8 cellular contexts compared by ENCODE assay signal in genomic region chr17:29140051-29140582, GRCh38. TPM values are rescaled to one million over a fixed set of nuclear protein-coding genes. Genes with fewer than 3 reads are reported as not detected.
DNase-seq lines count a peak whose midpoint lies in the region; ATAC-seq and TF ChIP-seq lines count a peak whose summit lies in the region.

No MANE protein-coding gene starts in this region.

- H3K4me3 ChIP-seq in DND-41 (ENCODE audit: low read depth in 1 of 2, low read length in 2 of 2), result peak overlapping the region; percentile 50 to 76; a peak in 3 of 4 replicates
- no peak overlapping the region for H3K4me3 ChIP-seq in HCT116 (replicated peaks in 1 of 2; ENCODE audit: low read depth in 1 of 2, low read length in 2 of 2)
- no peak overlapping the region for H3K4me3 ChIP-seq in endodermal cell (ENCODE audit: low read length)

- peaks cover 66% of the 10 kb centered on the region for H3K79me2 ChIP-seq in DND-41 (ENCODE audit: insufficient read depth, low read length)
- peaks cover 11% of the 10 kb centered on the region; the same call in 1 of the 2 replicates for H3K79me2 ChIP-seq in HCT116 (ENCODE audit: insufficient read depth, low read length)

- H3K4me2 ChIP-seq in DND-41 (ENCODE audit: insufficient read depth, low read length) (peak overlapping the region; percentile 83), HCT116 (ENCODE audit: low read length) (peak overlapping the region; percentile 71)

- ATAC-seq in DND-41 (ENCODE audit: insufficient read depth, low read depth) (peak; percentile 75), HCT116 (peak; percentile 62), naive B cell (ENCODE audit: low read depth in 2 of 2) (peak; percentile 39 to 46)
- ATAC-seq in activated CD8-positive, alpha-beta memory T cell treated with anti-CD3 and anti-CD28 coated beads, Interleukin-2, amount 10 ng/mL, durations not matched to agents 7 days and 5 days, result peak; percentile 74

- H3K36me3 ChIP-seq in DND-41 (ENCODE audit: insufficient read depth, low read length) (peaks cover 24% of the 10 kb centered on the region), HCT116 (ENCODE audit: control insufficient read depth in 1 of 2, insufficient read depth in 2 of 2, low read length in 2 of 2) (no peaks in the 10 kb centered on the region), endodermal cell (ENCODE audit: control insufficient read depth, insufficient read depth, low read length) (no peaks in the 10 kb centered on the region)

- CTCF ChIA-PET in HCT116 (lab: Charles Lee), result interaction anchor here (1.0 to 3.7 kb wide), 5 partner anchors 8 to 477 kb away, joined by 3 to 23 read pairs (median 4); no protein-coding TSS in a partner anchor
- CTCF ChIA-PET in activated CD8-positive, alpha-beta memory T cell treated with anti-CD3 and anti-CD28 coated beads, Interleukin-2, amount 10 ng/mL, durations not matched to agents 7 days and 5 days (lab: Charles Lee), result interaction anchor here (0.8 to 20.5 kb wide), 17 partner anchors 8 to 433 kb away, joined by 3 to 557 read pairs (median 4); partner anchors contain the start of genes DHRS13, MYO18A, PHF12 and TAOK1

- intact Hi-C loops in HCT116 (cut with micrococcal nuclease), result loop anchor here (10.0 kb wide), 2 partner anchors 235 to 455 kb away; partner anchors contain the start of gene ANKRD13B

- peak overlapping the region; percentile 92 for H3K27ac Mint-ChIP-seq in activated CD8-positive, alpha-beta memory T cell treated with anti-CD3 and anti-CD28 coated beads, Interleukin-2, amount 10 ng/mL, durations not matched to agents 7 days and 5 days
- H3K27ac Mint-ChIP-seq in endodermal cell (no peak overlapping the region), naive B cell (peak overlapping the region; percentile 20 to 98 (median 97))

- no peaks in the 10 kb centered on the region for H3K9me2 ChIP-seq in HCT116 (ENCODE audit: insufficient read depth)

- TF ChIP-seq POLR2A in HCT116 (IDR thresholded peaks at IDR 0.05; ENCODE audit: borderline replicate concordance, extremely low read depth, insufficient read depth, insufficient read length), result no peak

- no peaks in the 10 kb centered on the region for H4K20me1 ChIP-seq in DND-41 (ENCODE audit: insufficient read depth, low read length)
- H4K20me1 ChIP-seq in HCT116 (ENCODE audit: insufficient read depth), result peaks cover 3% of the 10 kb centered on the region; the same call in 1 of the 2 replicates

- H3K36me3 Mint-ChIP-seq in activated CD8-positive, alpha-beta memory T cell treated with anti-CD3 and anti-CD28 coated beads, Interleukin-2, amount 10 ng/mL, durations not matched to agents 7 days and 5 days, result peaks cover 8% of the 10 kb centered on the region
- H3K36me3 Mint-ChIP-seq in endodermal cell (ENCODE audit: low read depth) (no peaks in the 10 kb centered on the region), naive B cell (no peaks in the 10 kb centered on the region)

- H2AFZ ChIP-seq in DND-41 (ENCODE audit: low read depth, low read length) (peak overlapping the region; percentile 80), HCT116 (ENCODE audit: low read depth, low read length, poor library complexity, severe bottlenecking) (no peak overlapping the region)

- POLR2A ChIA-PET in HCT116 (lab: Charles Lee), result interaction anchor here (0.8 to 0.9 kb wide), 2 partner anchors 8 to 9 kb away, joined by 3 to 5 read pairs; no protein-coding TSS in a partner anchor

- H3K9me3 Mint-ChIP-seq in activated CD8-positive, alpha-beta memory T cell treated with anti-CD3 and anti-CD28 coated beads, Interleukin-2, amount 10 ng/mL, durations not matched to agents 7 days and 5 days (ENCODE audit: low read depth), result no peaks in the 10 kb centered on the region
- H3K9me3 Mint-ChIP-seq in endodermal cell (no peaks in the 10 kb centered on the region), naive B cell (no peaks in the 10 kb centered on the region)

- H3K9me3 ChIP-seq in DND-41 (ENCODE audit: insufficient read depth, low read length, severe bottlenecking), result no peaks in the 10 kb centered on the region
- no peaks in the 10 kb centered on the region for H3K9me3 ChIP-seq in HCT116 (ENCODE audit: control insufficient read depth in 1 of 2, insufficient read depth in 1 of 2, low read depth in 1 of 2, low read length in 2 of 2)
- no peaks in the 10 kb centered on the region for H3K9me3 ChIP-seq in endodermal cell (ENCODE audit: control insufficient read depth, low read length)

- peak overlapping the region; percentile 88 for H3K9ac ChIP-seq in DND-41 (ENCODE audit: low read depth, low read length)
- peak overlapping the region; percentile 8; the same call in 1 of the 2 replicates for H3K9ac ChIP-seq in HCT116 (ENCODE audit: low read length)
- H3K9ac ChIP-seq in endodermal cell (ENCODE audit: extremely low read depth, low read length, poor library complexity, severe bottlenecking), result no peak overlapping the region

- peak; percentile 91 for DNase-seq in DND-41
- no peak for DNase-seq in HCT116 (ENCODE audit: low read depth, low spot score)
- DNase-seq in NOMO-1 (lab: John Stamatoyannopoulos, UW; ENCODE audit: unreplicated experiment in 2 of 2), result peak; percentile 44 to 55
- DNase-seq in activated CD8-positive, alpha-beta memory T cell treated with anti-CD3 and anti-CD28 coated beads, Interleukin-2, amount 10 ng/mL, durations not matched to agents 7 days and 5 days, result peak; percentile 98
- DNase-seq in endodermal cell, result peak; percentile 94
- DNase-seq in naive B cell, result no peak
- DNase-seq in stimulated activated CD8-positive, alpha-beta memory T cell treated with anti-CD3 and anti-CD28 coated beads, Interleukin-7, amount 100 ng/mL, for 48 hours (ENCODE audit: extremely low read depth in 1 of 2, low read depth in 1 of 2), result peak; percentile 78 to 94
- no peak for DNase-seq in NCI-H1930 (lab: John Stamatoyannopoulos, UW)

- peaks cover 60% of the 10 kb centered on the region for H3K4me1 ChIP-seq in DND-41 (ENCODE audit: insufficient read depth, low read length)
- H3K4me1 ChIP-seq in HCT116 (ENCODE audit: control insufficient read depth in 1 of 2, insufficient read depth in 2 of 2, low read length in 2 of 2), result peaks cover 59 to 88% of the 10 kb centered on the region in 2 experiments
- no peaks in the 10 kb centered on the region for H3K4me1 ChIP-seq in endodermal cell (ENCODE audit: control insufficient read depth, insufficient read depth, low read length)

- H3K4me3 Mint-ChIP-seq in activated CD8-positive, alpha-beta memory T cell treated with anti-CD3 and anti-CD28 coated beads, Interleukin-2, amount 10 ng/mL, durations not matched to agents 7 days and 5 days, result peak overlapping the region; percentile 97
- H3K4me3 Mint-ChIP-seq in endodermal cell, result no peak overlapping the region
- H3K4me3 Mint-ChIP-seq in naive B cell, result peak overlapping the region; percentile 86 to 97 (median 95)

- RAD21 ChIA-PET in HCT116 (lab: Charles Lee; ENCODE audit: low non-redundant PET in 1 of 2, low total read pairs in 2 of 2, uncharacterized antibody in 2 of 2, unreplicated experiment in 2 of 2), result interaction anchor here (0.6 to 1.3 kb wide), 3 partner anchors 23 to 40 kb away, joined by 4 to 5 read pairs (median 5); partner anchors contain the start of gene MYO18A (in 1 of the 2)

- BruUV-seq in HCT116 (replicated peaks; lab: Mats Ljungman, UMichigan), result no TSS peak

- TF ChIP-seq RAD21 in HCT116 (IDR thresholded peaks at IDR 0.05; ENCODE audit: low read depth), result no peak

- H3K27me3 Mint-ChIP-seq in activated CD8-positive, alpha-beta memory T cell treated with anti-CD3 and anti-CD28 coated beads, Interleukin-2, amount 10 ng/mL, durations not matched to agents 7 days and 5 days, result no peaks in the 10 kb centered on the region
- H3K27me3 Mint-ChIP-seq in endodermal cell (ENCODE audit: insufficient read depth), result no peaks in the 10 kb centered on the region
- H3K27me3 Mint-ChIP-seq in naive B cell, result no peaks in the 10 kb centered on the region

- 29 to 40% methylated on average over 3 to 14 of the region's 14 CpGs for WGBS in endodermal cell (ENCODE audit: insufficient coverage in 1 of 2, insufficient read length in 1 of 2), 2 experiments

- H3K27me3 ChIP-seq in DND-41 (ENCODE audit: insufficient read depth, low read length, poor library complexity) (no peaks in the 10 kb centered on the region), HCT116 (ENCODE audit: insufficient read depth, low read length) (no peaks in the 10 kb centered on the region), endodermal cell (ENCODE audit: control insufficient read depth, insufficient read depth, low read length, poor library complexity, severe bottlenecking) (no peaks in the 10 kb centered on the region)

- H3K27ac ChIP-seq in DND-41 (ENCODE audit: low read length) (peak overlapping the region; percentile 99), HCT116 (ENCODE audit: low read depth, low read length) (no peak overlapping the region), endodermal cell (ENCODE audit: low read depth, low read length) (peak overlapping the region; percentile 94)

- peaks cover 75% of the 10 kb centered on the region for H3K4me1 Mint-ChIP-seq in activated CD8-positive, alpha-beta memory T cell treated with anti-CD3 and anti-CD28 coated beads, Interleukin-2, amount 10 ng/mL, durations not matched to agents 7 days and 5 days
- H3K4me1 Mint-ChIP-seq in endodermal cell (peaks cover 12% of the 10 kb centered on the region), naive B cell (peaks cover 54 to 79% (median 63%) of the 10 kb centered on the region in 3 donors)

- no peak for TF ChIP-seq CTCF in DND-41 (IDR thresholded peaks at IDR 0.05; ENCODE audit: borderline replicate concordance, extremely low read depth, low read length, poor library complexity, severe bottlenecking)
- TF ChIP-seq CTCF in HCT116 (IDR thresholded peaks at IDR 0.05 in 2 of 3, conservative IDR thresholded peaks at IDR 0.05 in 1 of 3; ENCODE audit: borderline replicate concordance in 1 of 3, insufficient read depth in 1 of 3, low read depth in 2 of 3, low read length in 2 of 3), result no peak
- TF ChIP-seq CTCF in endodermal cell (conservative IDR thresholded peaks at IDR 0.05), result no peak

TF ChIP-seq in HCT116, 20 proteins besides CTCF, POLR2A, EP300 and RAD21 (continues in another document):
- no peak for TF ChIP-seq POLR2AphosphoS5 (IDR thresholded peaks at IDR 0.05; ENCODE audit: low read depth, low read length)
- no peak for TF ChIP-seq ZFX (IDR thresholded peaks at IDR 0.05)
- TF ChIP-seq, protein P1, sequence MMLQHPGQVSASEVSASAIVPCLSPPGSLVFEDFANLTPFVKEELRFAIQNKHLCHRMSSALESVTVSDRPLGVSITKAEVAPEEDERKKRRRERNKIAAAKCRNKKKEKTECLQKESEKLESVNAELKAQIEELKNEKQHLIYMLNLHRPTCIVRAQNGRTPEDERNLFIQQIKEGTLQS (IDR thresholded peaks at IDR 0.05), result no peak
- TF ChIP-seq SRF (IDR thresholded peaks at IDR 0.05; ENCODE audit: low read depth), result no peak

RNA-seq across cellular contexts. Expression of gene MYO18A, which starts 40.1 kb away (rescaled TPM):
- total RNA-seq in HCT116 (2021; ENCODE audit: unreplicated experiment) (37.2 TPM), endodermal cell (10 to 100 TPM; 43.8 to 56.7 TPM)
- polyA plus RNA-seq in HCT116 (2012), result 33.8 and 36.0 TPM in 2 replicates
- 10 to 100 TPM; 67.7 to 85.8 TPM for total RNA-seq in activated CD8-positive, alpha-beta memory T cell treated with anti-CD3 and anti-CD28 coated beads, Interleukin-2, amount 10 ng/mL, durations not matched to agents 7 days and 5 days
- 30.0 TPM for polyA plus RNA-seq in endodermal cell (2013, experiment 1 of 2)
- polyA plus RNA-seq in endodermal cell (2013, experiment 2 of 2), result 37.8 TPM
- 10 to 100 TPM in 5 of 6 donors, 1 to 10 TPM in 1; 5.1 to 51.6 (median 17.0) TPM for polyA plus RNA-seq in naive B cell (ENCODE audit: low read depth in 6 of 6)

Comparison
In these comparisons a context has a peak if more than half of its experiments do, and no peak if none do; other contexts are left out.
1. DNase-seq: peak in DND-41 (single experiment), NOMO-1 (2 of 2), activated CD8-positive, alpha-beta memory T cell treated with anti-CD3 and anti-CD28 coated beads, Interleukin-2, amount 10 ng/mL, durations not matched to agents 7 days and 5 days (single experiment), endodermal cell (single experiment) and stimulated activated CD8-positive, alpha-beta memory T cell treated with anti-CD3 and anti-CD28 coated beads, Interleukin-7, amount 100 ng/mL, for 48 hours (2 of 2); none in HCT116 (single experiment), naive B cell (single experiment) and NCI-H1930 (0 of 2).
2. H3K4me3 ChIP-seq: peak in DND-41 (2 of 2); none in HCT116 (0 of 2) and endodermal cell (single experiment).
3. Peak in every context shown above with its lines, with median percentiles within 50 percentile points of each other: ATAC-seq.